Comparison of ENCODE assay signal across 24 cellular contexts in genomic region chr5:157618366-157618765, GRCh38. TPM values are rescaled to one million over a fixed set of nuclear protein-coding genes. Genes with fewer than 3 reads are reported as not detected.
"Had no signal": no experiment of that assay in that cellular context is flagged by ENCODE, and none has a peak within 500 bp of the region (broad histone marks: within the 10 kb centered on the region; RNA-seq: fewer than 3 reads in every experiment).

No MANE protein-coding gene starts in this region.

- H3K9me3 ChIP-seq: SJSA1 had no signal

- H3K9me3 Mint-ChIP-seq: IgD-negative memory B cell had no signal

- H3K27ac ChIP-seq: HL-60, KMS-11, SJSA1, SK-N-MC had no signal

- H3K4me1 ChIP-seq: SJSA1 had no signal

- H3K27ac Mint-ChIP-seq: IgD-negative memory B cell had no signal

- H3K4me3 Mint-ChIP-seq: IgD-negative memory B cell had no signal

- ATAC-seq: K562 had no signal

- H3K27me3 Mint-ChIP-seq: IgD-negative memory B cell had no signal

- H3K36me3 ChIP-seq: SJSA1 had no signal

- DNase-seq: Kasumi-1, MM.1S, NCI-H1092 treated with DMSO at 0.1 percent for 48 hours, NCI-H1436, NCI-H187, NCI-H2029, NCI-H2081 treated with DMSO at 0.1 percent for 48 hours, NCI-H2171, NCI-H226, NCI-H446, NCI-H510A, NCI-H524 treated with DMSO at 0.1 percent for 48 hours, NCI-H69, NCI-H774, Right ventricle myocardium superior, RPMI8226, SIG-M5 had no signal

- H3K4me3 ChIP-seq: K562, SJSA1, SK-N-MC had no signal

- H3K27me3 ChIP-seq: SJSA1 had no signal

- H3K4me2 ChIP-seq: KMS-11 had no signal

- H3K9ac ChIP-seq: KMS-11 had no signal

RNA-seq across cellular contexts. Expression of gene SOX30, which starts 33.9 kb away (rescaled TPM):
- total RNA-seq: K562 had no signal
- polyA plus RNA-seq: K562 had no signal

RNA-seq across cellular contexts. Expression of gene C5orf52, which starts 53.0 kb away (rescaled TPM):
- total RNA-seq: K562, M059J, Right ventricle myocardium superior, SJSA1 had no signal
- polyA plus RNA-seq: IgD-negative memory B cell, K562 had no signal
